In genomic region chr6:108650325-108650724, GRCh38 we compare ENCODE assay signal across 16 cellular contexts.
A peak's percentile ranks its signal among the peaks of the same experiment; 100 is the strongest.
DNase-seq lines count a peak whose midpoint lies in the region; ATAC-seq, FAIRE-seq and TF ChIP-seq lines count a peak whose summit lies in the region.
"Had no signal": no experiment of that assay in that cellular context is flagged by ENCODE, and none has a peak within 500 bp of the region (broad histone marks: within the 10 kb centered on the region; RNA-seq: fewer than 3 reads in every experiment).

No MANE protein-coding gene starts in this region.

- peaks cover 5 to 100% (median 47%) of the 10 kb centered on the region in 11 experiments; a peak in 15 of 22 replicates for H4K20me1 ChIP-seq in BLaER1 treated with 17β-estradiol and CSF1 and Interleukin-3, amounts not matched to agents 10 nM and 100 nM
- H4K20me1 ChIP-seq in keratinocyte (ENCODE audit: control insufficient read depth, extremely low read depth, insufficient read depth, low read length): no peaks in the 10 kb centered on the region

- peak overlapping the region in 10 of 11 experiments; percentile 19 to 67 (median 38); a peak in 15 of 22 replicates for H3K9ac ChIP-seq in BLaER1 treated with 17β-estradiol and CSF1 and Interleukin-3, amounts not matched to agents 10 nM and 100 nM
- H3K9ac ChIP-seq in keratinocyte (ENCODE audit: control insufficient read depth, extremely low read depth, insufficient read depth, low read length): no peak overlapping the region
- H3K9ac ChIP-seq in skeletal muscle satellite cell (ENCODE audit: low read depth, low read length): peak overlapping the region; percentile 78

- FAIRE-seq in keratinocyte (lab: Jason Lieb, UNC) (no peak), GM19239 (lab: Jason Lieb, UNC) (no peak)
- FAIRE-seq: kidney had no signal

- H3K4me3 Mint-ChIP-seq in T-helper 17 cell: no peak overlapping the region
- H3K4me3 Mint-ChIP-seq: activated T-helper 1 cell treated with anti-CD3 and anti-CD28 coated beads, Interleukin-12 subunit alpha, Interleukin-12 subunit beta, Interleukin-2, Interleukin-4 antibody, amounts not matched to agents 30 ng/mL and 10 ng/mL and 1 ng/mL, durations not matched to agents 14 hours and 24 hours and 36 hours; nephron progenitor cell had no signal

- H3K9me1 ChIP-seq in keratinocyte (ENCODE audit: control insufficient read depth, extremely low read depth, insufficient read depth, low read length): no peaks in the 10 kb centered on the region

- peaks cover 34 to 100% (median 72%) of the 10 kb centered on the region in 10 experiments for H3K4me1 ChIP-seq in BLaER1 treated with 17β-estradiol and CSF1 and Interleukin-3, amounts not matched to agents 10 nM and 100 nM
- H3K4me1 ChIP-seq in keratinocyte (ENCODE audit: control insufficient read depth, extremely low read depth, insufficient read depth, low read length) (peaks cover 54% of the 10 kb centered on the region), skeletal muscle satellite cell (ENCODE audit: control insufficient read depth, insufficient read depth, low read length) (peaks cover 80% of the 10 kb centered on the region)

- H2AFZ ChIP-seq in keratinocyte (ENCODE audit: control insufficient read depth, low read length): no peak overlapping the region

- H3K4me2 ChIP-seq in BLaER1 treated with 17β-estradiol and CSF1 and Interleukin-3, amounts not matched to agents 10 nM and 100 nM: peak overlapping the region; percentile 35 to 89 (median 76)
- H3K4me2 ChIP-seq in keratinocyte (ENCODE audit: control insufficient read depth, extremely low read depth, insufficient read depth, low read depth, low read length): peak overlapping the region; percentile 66
- H3K4me2 ChIP-seq in skeletal muscle satellite cell (ENCODE audit: low read length): peak overlapping the region; percentile 67

- peaks cover 34% of the 10 kb centered on the region for H3K4me1 Mint-ChIP-seq in T-helper 17 cell

- dilution Hi-C loops in keratinocyte (cut with MboI; ENCODE audit: extremely low pct_ligation_motif_present, low sequenced_read_pairs): no loop called here

- ATAC-seq in T-helper 17 cell (no peak), HG03439 (IDR thresholded peaks at IDR 0.05; ENCODE audit: unreplicated experiment) (no peak), HG03521 (IDR thresholded peaks at IDR 0.05; ENCODE audit: unreplicated experiment) (no peak)
- ATAC-seq: HCT116 had no signal

- peak overlapping the region in 10 of 11 experiments; percentile 53 to 82 (median 66); a peak in 20 of 22 replicates for H3K27ac ChIP-seq in BLaER1 treated with 17β-estradiol and CSF1 and Interleukin-3, amounts not matched to agents 10 nM and 100 nM
- no peak overlapping the region for H3K27ac ChIP-seq in keratinocyte (ENCODE audit: control insufficient read depth, insufficient read depth, low read length)

- TF ChIP-seq CTCF in keratinocyte (optimal IDR thresholded peaks at IDR 0.05 in 1 of 3, IDR thresholded peaks at IDR 0.05 in 1 of 3, conservative IDR thresholded peaks at IDR 0.05 in 1 of 3; ENCODE audit: extremely low read depth in 1 of 3, insufficient read depth in 2 of 3, low read length in 3 of 3): no peak

- no peaks in the 10 kb centered on the region for H3K27me3 Mint-ChIP-seq in T-helper 17 cell

- peaks cover 38% of the 10 kb centered on the region for H3K79me2 ChIP-seq in keratinocyte (ENCODE audit: control insufficient read depth, insufficient read depth, low read length)

- peaks cover 0 to 29% (median 16%) of the 10 kb centered on the region in 11 experiments; a peak in 15 of 22 replicates for H3K36me3 ChIP-seq in BLaER1 treated with 17β-estradiol and CSF1 and Interleukin-3, amounts not matched to agents 10 nM and 100 nM
- peaks cover 3 to 6% of the 10 kb centered on the region in 2 experiments for H3K36me3 ChIP-seq in keratinocyte (ENCODE audit: control insufficient read depth in 2 of 2, extremely low read depth in 1 of 2, insufficient read depth in 2 of 2, low read length in 2 of 2)
- H3K36me3 ChIP-seq in skeletal muscle satellite cell (ENCODE audit: insufficient read depth, low read length): peaks cover 9% of the 10 kb centered on the region

- H3K27ac Mint-ChIP-seq in T-helper 17 cell: peak overlapping the region; percentile 19
- H3K27ac Mint-ChIP-seq: activated T-helper 1 cell treated with anti-CD3 and anti-CD28 coated beads, Interleukin-12 subunit alpha, Interleukin-12 subunit beta, Interleukin-2, Interleukin-4 antibody, amounts not matched to agents 30 ng/mL and 10 ng/mL and 1 ng/mL, durations not matched to agents 14 hours and 24 hours and 36 hours; nephron progenitor cell had no signal

- H3K27me3 ChIP-seq in BLaER1 treated with 17β-estradiol and CSF1 and Interleukin-3, amounts not matched to agents 10 nM and 100 nM: no peaks in the 10 kb centered on the region
- H3K27me3 ChIP-seq in keratinocyte (ENCODE audit: control insufficient read depth, extremely low read depth, insufficient read depth, low read length) (no peaks in the 10 kb centered on the region), skeletal muscle satellite cell (ENCODE audit: control insufficient read depth, insufficient read depth, low read length) (no peaks in the 10 kb centered on the region)

- DNase-seq in T-helper 17 cell (no peak), keratinocyte (ENCODE audit: low read depth, low spot score) (no peak), GM19239 (ENCODE audit: insufficient read length, low spot score) (no peak), COLO829 (ENCODE audit: low spot score) (no peak)
- DNase-seq: amygdala, foreskin melanocyte, kidney, NCI-H446, nephron progenitor cell, T-helper 9 cell had no signal

- H3K36me3 Mint-ChIP-seq in T-helper 17 cell (ENCODE audit: low read depth): no peaks in the 10 kb centered on the region

- H3K4me3 ChIP-seq in BLaER1 treated with 17β-estradiol and CSF1 and Interleukin-3, amounts not matched to agents 10 nM and 100 nM: peak overlapping the region in 2 of 10 experiments; percentile 25 to 40; a peak in 5 of 20 replicates
- H3K4me3 ChIP-seq in keratinocyte (ENCODE audit: control insufficient read depth in 2 of 3, extremely low read depth in 1 of 3, insufficient read depth in 2 of 3, low read depth in 1 of 3, low read length in 3 of 3) (no peak overlapping the region), skeletal muscle satellite cell (ENCODE audit: low read length) (no peak overlapping the region)

- no peaks in the 10 kb centered on the region for H3K9me3 ChIP-seq in BLaER1 treated with 17β-estradiol and CSF1 and Interleukin-3, amounts not matched to agents 10 nM and 100 nM (replicated peaks in 1 of 11)
- H3K9me3 ChIP-seq in T-helper 17 cell (ENCODE audit: control insufficient read depth, low read length, poor library complexity, severe bottlenecking) (no peaks in the 10 kb centered on the region), keratinocyte (ENCODE audit: control insufficient read depth, low read depth, low read length) (no peaks in the 10 kb centered on the region), skeletal muscle satellite cell (replicated peaks; ENCODE audit: low read length) (no peaks in the 10 kb centered on the region)
